33 cellular contexts compared by ENCODE assay signal in genomic region chr17:56119191-56119590, GRCh38. TPM values are rescaled to one million over a fixed set of nuclear protein-coding genes. Genes with fewer than 3 reads are reported as not detected.
"Had no signal": no experiment of that assay in that cellular context is flagged by ENCODE, and none has a peak within 500 bp of the region (broad histone marks: within the 10 kb centered on the region; RNA-seq: fewer than 3 reads in every experiment).

No MANE protein-coding gene starts in this region.

- H3K9ac ChIP-seq: neural progenitor cell, parathyroid adenoma had no signal

- H3K4me2 ChIP-seq: neural progenitor cell, smooth muscle cell had no signal

- DNase-seq: natural killer cell; occipital lobe; ovary; posterior cingulate gyrus; psoas muscle; right cardiac atrium; right lobe of liver; sigmoid colon; spleen; stimulated activated CD4-positive, alpha-beta T cell treated with anti-CD3 and anti-CD28 coated beads, Interleukin-12 subunit alpha, Interleukin-12 subunit beta, amount 100 ng/mL, for 4 hours; stimulated activated CD4-positive, alpha-beta T cell treated with anti-CD3 and anti-CD28 coated beads, Interleukin-1b, Interleukin-23, amount 100 ng/mL, for 48 hours; stimulated activated CD4-positive, alpha-beta T cell treated with anti-CD3 and anti-CD28 coated beads, Interleukin-4, amount 100 ng/mL, for 1 hour; stimulated activated CD4-positive, alpha-beta T cell treated with anti-CD3 and anti-CD28 coated beads, Interleukin-4, amount 100 ng/mL, for 4 hours; stimulated activated CD8-positive, alpha-beta memory T cell treated with anti-CD3 and anti-CD28 coated beads, Interleukin-4, amount 100 ng/mL, for 48 hours; stimulated activated naive CD4-positive, alpha-beta T cell; stimulated activated naive CD8-positive, alpha-beta T cell treated with anti-CD3 and anti-CD28 coated beads, Interleukin-15, amount 100 ng/mL, for 72 hours; stimulated activated naive CD8-positive, alpha-beta T cell treated with anti-CD3 and anti-CD28 coated beads, Interleukin-15, Interleukin-2, amounts not matched to agents 100 U/mL and 50 U/mL, for 24 hours; substantia nigra; testis; tibial artery; transverse colon; upper lobe of right lung; uterus had no signal

- H3K4me1 Mint-ChIP-seq: natural killer cell; neural progenitor cell; stimulated activated memory B cell treated with anti-CD40 and anti-IgM and Interleukin-4, amounts not matched to agents 10 μg/mL and 1 μg/mL and 100 μg/mL, for 72 hours; stimulated activated naive CD8-positive, alpha-beta T cell treated with anti-CD3 and anti-CD28 coated beads, Interleukin-15, amount 100 ng/mL, for 72 hours had no signal

- H3K27me3 Mint-ChIP-seq: stimulated activated memory B cell treated with anti-CD40 and anti-IgM and Interleukin-4, amounts not matched to agents 10 μg/mL and 1 μg/mL and 100 μg/mL, for 72 hours; stimulated activated naive CD8-positive, alpha-beta T cell treated with anti-CD3 and anti-CD28 coated beads, Interleukin-15, amount 100 ng/mL, for 72 hours had no signal

- H3K9me3 ChIP-seq: ovary, psoas muscle, right lobe of liver, sigmoid colon, spleen, suprapubic skin, testis, tibial artery, transverse colon, upper lobe of right lung, uterus had no signal

- H3K27ac Mint-ChIP-seq: natural killer cell; nephron; neural progenitor cell; progenitor cell of endocrine pancreas; stimulated activated memory B cell treated with anti-CD40 and anti-IgM and Interleukin-4, amounts not matched to agents 10 μg/mL and 1 μg/mL and 100 μg/mL, for 72 hours; stimulated activated naive CD8-positive, alpha-beta T cell treated with anti-CD3 and anti-CD28 coated beads, Interleukin-15, amount 100 ng/mL, for 72 hours; type B pancreatic cell had no signal

- H3K27me3 ChIP-seq: neural progenitor cell, ovary, right lobe of liver, sigmoid colon, spleen, testis, tibial artery, transverse colon, upper lobe of right lung, uterus had no signal

- H3K4me1 ChIP-seq: neural progenitor cell, parathyroid adenoma, psoas muscle, right lobe of liver, sigmoid colon, spleen, suprapubic skin, testis, tibial artery, transverse colon, upper lobe of right lung, uterus had no signal

- ATAC-seq: natural killer cell; psoas muscle; right cardiac atrium; right lobe of liver; stimulated activated memory B cell treated with anti-CD40 and anti-IgM and Interleukin-4, amounts not matched to agents 10 μg/mL and 1 μg/mL and 100 μg/mL, for 72 hours; stimulated activated naive CD8-positive, alpha-beta T cell treated with anti-CD3 and anti-CD28 coated beads, Interleukin-15, amount 100 ng/mL, for 72 hours; stimulated activated naive CD8-positive, alpha-beta T cell treated with anti-CD3 and anti-CD28 coated beads, Interleukin-15, Interleukin-2, amounts not matched to agents 100 U/mL and 50 U/mL, for 24 hours; upper lobe of right lung had no signal

- H2AFZ ChIP-seq: neural progenitor cell, parathyroid adenoma had no signal

- H3K4me3 ChIP-seq: neural progenitor cell, ovary, psoas muscle, right lobe of liver, sigmoid colon, skin epidermis, smooth muscle cell, spleen, suprapubic skin, testis, tibial artery, transverse colon, upper lobe of right lung, uterus had no signal

- H3K9me3 Mint-ChIP-seq: natural killer cell; nephron; neural progenitor cell; stimulated activated memory B cell treated with anti-CD40 and anti-IgM and Interleukin-4, amounts not matched to agents 10 μg/mL and 1 μg/mL and 100 μg/mL, for 72 hours; stimulated activated naive CD8-positive, alpha-beta T cell treated with anti-CD3 and anti-CD28 coated beads, Interleukin-15, amount 100 ng/mL, for 72 hours; type B pancreatic cell had no signal

- H3K36me3 ChIP-seq: neural progenitor cell, ovary, right lobe of liver, sigmoid colon, spleen, suprapubic skin, tibial artery, transverse colon, upper lobe of right lung, uterus had no signal

- H3K36me3 Mint-ChIP-seq: natural killer cell; neural progenitor cell; stimulated activated memory B cell treated with anti-CD40 and anti-IgM and Interleukin-4, amounts not matched to agents 10 μg/mL and 1 μg/mL and 100 μg/mL, for 72 hours; type B pancreatic cell had no signal

- H3K4me3 Mint-ChIP-seq: natural killer cell; nephron; neural progenitor cell; stimulated activated memory B cell treated with anti-CD40 and anti-IgM and Interleukin-4, amounts not matched to agents 10 μg/mL and 1 μg/mL and 100 μg/mL, for 72 hours; stimulated activated naive CD8-positive, alpha-beta T cell treated with anti-CD3 and anti-CD28 coated beads, Interleukin-15, amount 100 ng/mL, for 72 hours; type B pancreatic cell had no signal

- H3K79me2 ChIP-seq: parathyroid adenoma had no signal

- H3K27ac ChIP-seq: neural progenitor cell, ovary, parathyroid adenoma, psoas muscle, right lobe of liver, sigmoid colon, skin epidermis, spleen, suprapubic skin, testis, tibial artery, transverse colon, upper lobe of right lung, uterus had no signal

RNA-seq across cellular contexts. Expression of gene ANKFN1, which starts 34.1 kb away (rescaled TPM):
- total RNA-seq: natural killer cell, progenitor cell of endocrine pancreas, renal cortical epithelial cell had no signal
- polyA plus RNA-seq: spleen had no signal
